In genomic region chr4:67535280-67535840, GRCh38 we compare ENCODE assay signal across 30 cellular contexts. TPM values are rescaled to one million over a fixed set of nuclear protein-coding genes. Genes with fewer than 3 reads are reported as not detected.
DNase-seq lines count a peak whose midpoint lies in the region; ATAC-seq lines count a peak whose summit lies in the region.
"Had no signal": no experiment of that assay in that cellular context is flagged by ENCODE, and none has a peak within 500 bp of the region (broad histone marks: within the 10 kb centered on the region; RNA-seq: fewer than 3 reads in every experiment).

No MANE protein-coding gene starts in this region.

- H3K4me3 ChIP-seq in CD8-positive, alpha-beta memory T cell (ENCODE audit: low read length): no peak overlapping the region
- H3K4me3 ChIP-seq: PC-9, SJCRH30 had no signal

- H3K9me3 ChIP-seq in CD8-positive, alpha-beta memory T cell (ENCODE audit: low read length): no peaks in the 10 kb centered on the region
- H3K9me3 ChIP-seq: BE2C, SJCRH30 had no signal

- H3K27ac Mint-ChIP-seq in T-helper 2 cell treated with Interferon-gamma antibody and Interleukin-4, amounts not matched to agents 5 μg/mL and 100 μg/mL, for 36 hours: peak overlapping the region; percentile 19
- peak overlapping the region; percentile 80 for H3K27ac Mint-ChIP-seq in activated T-cell treated with anti-CD3 and anti-CD28 coated beads, Interleukin-2, amount 50 U/mL, for 72 hours
- peak overlapping the region; percentile 61 for H3K27ac Mint-ChIP-seq in activated naive CD8-positive, alpha-beta T cell treated with anti-CD3 and anti-CD28 coated beads, Interleukin-2, amount 50 U/mL, for 24 hours
- H3K27ac Mint-ChIP-seq in CD8-positive, alpha-beta memory T cell: peak overlapping the region in 1 of 8 donors; percentile 42
- H3K27ac Mint-ChIP-seq: CD14-positive monocyte had no signal

- no peaks in the 10 kb centered on the region for H3K27me3 Mint-ChIP-seq in T-helper 2 cell treated with Interferon-gamma antibody and Interleukin-4, amounts not matched to agents 5 μg/mL and 100 μg/mL, for 36 hours (ENCODE audit: low read depth)
- H3K27me3 Mint-ChIP-seq in activated T-cell treated with anti-CD3 and anti-CD28 coated beads, Interleukin-2, amount 50 U/mL, for 72 hours (ENCODE audit: low read depth): no peaks in the 10 kb centered on the region
- no peaks in the 10 kb centered on the region for H3K27me3 Mint-ChIP-seq in activated naive CD8-positive, alpha-beta T cell treated with anti-CD3 and anti-CD28 coated beads, Interleukin-2, amount 50 U/mL, for 24 hours
- no peaks in the 10 kb centered on the region for H3K27me3 Mint-ChIP-seq in CD8-positive, alpha-beta memory T cell

- no peaks in the 10 kb centered on the region for H3K27me3 ChIP-seq in CD8-positive, alpha-beta memory T cell (ENCODE audit: insufficient read depth, low read length, poor library complexity, severe bottlenecking)
- H3K27me3 ChIP-seq: BE2C, SJCRH30 had no signal

- H3K36me3 ChIP-seq in CD8-positive, alpha-beta memory T cell (ENCODE audit: insufficient read depth, low read length): peaks cover 29% of the 10 kb centered on the region

- no peak overlapping the region for H3K4me3 Mint-ChIP-seq in T-helper 2 cell treated with Interferon-gamma antibody and Interleukin-4, amounts not matched to agents 5 μg/mL and 100 μg/mL, for 36 hours
- no peak overlapping the region for H3K4me3 Mint-ChIP-seq in activated T-cell treated with anti-CD3 and anti-CD28 coated beads, Interleukin-2, amount 50 U/mL, for 72 hours
- H3K4me3 Mint-ChIP-seq in activated naive CD8-positive, alpha-beta T cell treated with anti-CD3 and anti-CD28 coated beads, Interleukin-2, amount 50 U/mL, for 24 hours: no peak overlapping the region
- H3K4me3 Mint-ChIP-seq in CD8-positive, alpha-beta memory T cell: no peak overlapping the region
- H3K4me3 Mint-ChIP-seq: CD14-positive monocyte had no signal

- no peak for ATAC-seq in activated T-cell treated with anti-CD3 and anti-CD28 coated beads, Interleukin-2, amount 50 U/mL, for 72 hours (replicated peaks in 1 of 2)
- no peak for ATAC-seq in activated naive CD8-positive, alpha-beta T cell treated with anti-CD3 and anti-CD28 coated beads, Interleukin-2, amount 50 U/mL, for 24 hours
- ATAC-seq: HepG2, Right ventricle myocardium inferior had no signal

- POLR2A ChIA-PET in CD8-positive, alpha-beta memory T cell (lab: Charles Lee): no interaction called here

- H3K4me1 ChIP-seq in CD8-positive, alpha-beta memory T cell (ENCODE audit: insufficient read depth, low read length): no peaks in the 10 kb centered on the region
- H3K4me1 ChIP-seq: BE2C had no signal

- CTCF ChIA-PET in CD8-positive, alpha-beta memory T cell (lab: Charles Lee): interaction anchor here (2.1 kb wide), 1 partner anchor 9 kb away, joined by 10 read pairs; the partner anchor contains the start of gene CENPC

- peaks cover 76% of the 10 kb centered on the region for H3K36me3 Mint-ChIP-seq in T-helper 2 cell treated with Interferon-gamma antibody and Interleukin-4, amounts not matched to agents 5 μg/mL and 100 μg/mL, for 36 hours (ENCODE audit: low read depth)
- H3K36me3 Mint-ChIP-seq in activated T-cell treated with anti-CD3 and anti-CD28 coated beads, Interleukin-2, amount 50 U/mL, for 72 hours (ENCODE audit: insufficient read depth in 2 of 2): peaks cover 34 to 58% of the 10 kb centered on the region in 2 donors
- peaks cover 70% of the 10 kb centered on the region for H3K36me3 Mint-ChIP-seq in activated naive CD8-positive, alpha-beta T cell treated with anti-CD3 and anti-CD28 coated beads, Interleukin-2, amount 50 U/mL, for 24 hours (ENCODE audit: low read depth)
- H3K36me3 Mint-ChIP-seq in CD8-positive, alpha-beta memory T cell: peaks cover 30 to 86% (median 42%) of the 10 kb centered on the region in 3 donors

- peaks cover 20% of the 10 kb centered on the region for H3K9me3 Mint-ChIP-seq in T-helper 2 cell treated with Interferon-gamma antibody and Interleukin-4, amounts not matched to agents 5 μg/mL and 100 μg/mL, for 36 hours
- peaks cover 0 to 4% of the 10 kb centered on the region in 2 donors for H3K9me3 Mint-ChIP-seq in activated T-cell treated with anti-CD3 and anti-CD28 coated beads, Interleukin-2, amount 50 U/mL, for 72 hours
- H3K9me3 Mint-ChIP-seq in activated naive CD8-positive, alpha-beta T cell treated with anti-CD3 and anti-CD28 coated beads, Interleukin-2, amount 50 U/mL, for 24 hours: peaks cover 8% of the 10 kb centered on the region
- peaks cover 0 to 4% (median 2%) of the 10 kb centered on the region in 5 donors for H3K9me3 Mint-ChIP-seq in CD8-positive, alpha-beta memory T cell

- H3K4me1 Mint-ChIP-seq in T-helper 2 cell treated with Interferon-gamma antibody and Interleukin-4, amounts not matched to agents 5 μg/mL and 100 μg/mL, for 36 hours (ENCODE audit: low read depth): peaks cover 16% of the 10 kb centered on the region
- H3K4me1 Mint-ChIP-seq in activated T-cell treated with anti-CD3 and anti-CD28 coated beads, Interleukin-2, amount 50 U/mL, for 72 hours (ENCODE audit: low read depth): peaks cover 29% of the 10 kb centered on the region
- peaks cover 15% of the 10 kb centered on the region for H3K4me1 Mint-ChIP-seq in activated naive CD8-positive, alpha-beta T cell treated with anti-CD3 and anti-CD28 coated beads, Interleukin-2, amount 50 U/mL, for 24 hours
- peaks cover 31 to 68% (median 65%) of the 10 kb centered on the region in 3 donors for H3K4me1 Mint-ChIP-seq in CD8-positive, alpha-beta memory T cell

- no peak for DNase-seq in T-helper 2 cell treated with Interferon-gamma antibody and Interleukin-4, amounts not matched to agents 5 μg/mL and 100 μg/mL, for 36 hours (ENCODE audit: low spot score)
- DNase-seq in T-helper 2 cell (no peak), AG08395 (ENCODE audit: low spot score) (no peak)
- DNase-seq in activated T-cell treated with anti-CD3 and anti-CD28 coated beads, Interleukin-2, amount 50 U/mL, for 72 hours: no peak
- no peak for DNase-seq in activated T-cell treated with anti-CD3 and anti-CD28 coated beads, Interleukin-2, amount 50 U/mL, for 48 hours
- no peak for DNase-seq in activated naive CD8-positive, alpha-beta T cell treated with anti-CD3 and anti-CD28 coated beads, Interleukin-2, amount 50 U/mL, for 24 hours
- DNase-seq in CD8-positive, alpha-beta memory T cell: no peak
- DNase-seq: BE2C, Calu3, DMS153, DND-41, H7, Kasumi-1, MV-4-11, NCI-H1105 treated with DMSO at 0.1 percent for 48 hours, NCI-H146, NCI-H1930, NCI-H2107, NCI-H446, NCI-H524 treated with DMSO at 0.1 percent for 48 hours, NCI-H774, PC-9, SJCRH30 had no signal

- no peak overlapping the region for H3K27ac ChIP-seq in CD8-positive, alpha-beta memory T cell (ENCODE audit: low read depth, low read length)
- H3K27ac ChIP-seq: 22Rv1, PC-9, SJCRH30 had no signal

RNA-seq across cellular contexts. Expression of gene CENPC, which starts 9.9 kb away (rescaled TPM):
- 10 to 100 TPM; 42.8 to 44.7 TPM for total RNA-seq in activated T-cell treated with anti-CD3 and anti-CD28 coated beads, Interleukin-2, amount 50 U/mL, for 72 hours
- 10 to 100 TPM; 20.2 to 25.0 TPM for total RNA-seq in CD8-positive, alpha-beta memory T cell
- polyA plus RNA-seq in CD8-positive, alpha-beta memory T cell: 19.3 TPM

RNA-seq across cellular contexts. Expression of gene STAP1, which starts 23.2 kb away (rescaled TPM):
- 10 to 100 TPM in 1 of 2 donors, 1 to 10 TPM in 1; 9.6 to 22.0 TPM for total RNA-seq in activated T-cell treated with anti-CD3 and anti-CD28 coated beads, Interleukin-2, amount 50 U/mL, for 72 hours
- total RNA-seq in CD8-positive, alpha-beta memory T cell: 1 to 10 TPM in 1 of 2 experiments, under 1 TPM in 1; 0.40 to 1.1 TPM
- polyA plus RNA-seq in CD8-positive, alpha-beta memory T cell: 2.6 TPM
- total RNA-seq: Calu3, H7, HepG2, HT1080, MCF 10A, PC-9, Right ventricle myocardium inferior, RPMI7951 had no signal
- polyA plus RNA-seq: HepG2 had no signal

Comparison
In these comparisons a context has a peak if more than half of its experiments do, and no peak if none do; other contexts are left out.
1. RNA of gene STAP1, which starts 23.2 kb away (total RNA-seq): 9.6 to 22.0 TPM in activated T-cell treated with anti-CD3 and anti-CD28 coated beads, Interleukin-2, amount 50 U/mL, for 72 hours; 0.40 to 1.1 TPM in CD8-positive, alpha-beta memory T cell; every median in the first group is over 4 times any median in the second.